ENCODE assay signal across 7 cellular contexts in the genomic region with DNA sequence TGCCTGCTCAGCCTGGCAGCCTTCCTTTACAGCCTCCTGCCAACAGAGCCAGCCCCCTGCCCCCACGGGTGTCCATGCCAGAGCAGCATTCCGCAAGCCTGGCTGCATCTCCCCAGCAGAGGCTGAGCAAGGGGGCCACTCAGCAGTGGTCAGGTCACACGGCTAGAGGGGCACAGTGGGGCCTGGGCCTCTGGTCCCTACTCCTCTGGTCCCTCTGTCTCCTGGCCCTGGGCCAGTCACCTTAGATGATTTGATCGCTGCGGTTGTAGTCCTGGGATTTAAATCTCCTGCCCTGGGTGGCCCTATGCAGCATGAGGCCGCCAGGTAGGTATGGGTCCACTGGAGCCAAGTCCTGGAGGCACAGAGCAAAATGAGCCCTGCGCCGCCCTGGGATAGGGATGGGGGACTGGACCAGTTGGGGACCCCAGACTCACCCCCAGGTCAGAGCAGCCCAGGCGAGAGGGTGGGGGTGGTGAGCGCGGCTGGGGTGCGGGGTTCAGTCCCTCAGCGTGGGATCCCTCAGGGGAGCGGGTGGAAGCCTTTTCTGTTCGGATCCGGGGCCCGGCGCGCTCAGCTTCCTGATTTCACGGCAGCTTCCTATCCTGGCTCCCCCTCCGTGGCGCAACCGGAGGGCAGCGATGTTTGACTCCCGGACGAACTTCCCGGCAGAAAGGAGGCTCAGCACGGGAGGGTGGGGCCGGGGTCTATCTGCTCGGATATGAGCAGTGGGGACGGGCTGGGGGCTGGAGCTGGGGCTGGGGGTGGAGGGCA. TPM values are rescaled to one million over a fixed set of nuclear protein-coding genes. Genes with fewer than 3 reads are reported as not detected.
DNase-seq lines count a peak whose midpoint lies in the region; ATAC-seq and TF ChIP-seq lines count a peak whose summit lies in the region.

A gene (plus strand): TSS at position 138 of the 771 bp plus-strand sequence. CDS start 4,659 bp downstream, outside the sequence.

- H4K91ac ChIP-seq in trophoblast cell (ENCODE audit: low read depth, low read length), result peak within 1 kb of the TSS; percentile 94

- peak within 1 kb of the TSS; percentile 88 for H3K4me2 ChIP-seq in trophoblast cell (ENCODE audit: low read length)

- no peaks in the 10 kb centered on the region for H3K27me3 ChIP-seq in right atrium auricular region
- H3K27me3 ChIP-seq in trophoblast cell (ENCODE audit: insufficient read depth, low read length), result no peaks in the 10 kb centered on the region

- no peak for ATAC-seq in HG02623 (IDR thresholded peaks at IDR 0.05; ENCODE audit: unreplicated experiment)

- peak within 1 kb of the TSS; percentile 91 for H4K8ac ChIP-seq in trophoblast cell (ENCODE audit: low read depth, low read length)

- peak within 1 kb of the TSS; percentile 31 for H2BK12ac ChIP-seq in trophoblast cell (ENCODE audit: low read length)

- H3K4ac ChIP-seq in trophoblast cell (ENCODE audit: low read depth, low read length), result peak within 1 kb of the TSS; percentile 84

- H4K12ac ChIP-seq in trophoblast cell (ENCODE audit: low read depth, low read length), result peak within 1 kb of the TSS; percentile 71

- H2AK5ac ChIP-seq in trophoblast cell (ENCODE audit: low read length), result peak within 1 kb of the TSS; percentile 74

- peak within 1 kb of the TSS; percentile 91 for H3K14ac ChIP-seq in trophoblast cell (ENCODE audit: low read length)

- H2BK120ac ChIP-seq in trophoblast cell (ENCODE audit: insufficient read depth, low read length, poor library complexity), result peak within 1 kb of the TSS; percentile 91

- peak within 1 kb of the TSS; percentile 85 for H3K18ac ChIP-seq in trophoblast cell (ENCODE audit: low read length)

- H2AFZ ChIP-seq in trophoblast cell (ENCODE audit: insufficient read depth, low read length, poor library complexity), result peak within 1 kb of the TSS; percentile 33

- H3K4me3 ChIP-seq in right atrium auricular region, result peak within 1 kb of the TSS; percentile 89 to 91
- H3K4me3 ChIP-seq in trophoblast cell (ENCODE audit: low read depth, low read length), result peak within 1 kb of the TSS; percentile 77

- no CpG with 5 or more reads among the region's 31 CpGs for WGBS in trophoblast cell (ENCODE audit: extremely low coverage, insufficient coverage, insufficient read length)

- H2BK5ac ChIP-seq in trophoblast cell (ENCODE audit: low read depth, low read length, poor library complexity), result peak within 1 kb of the TSS; percentile 79

- peak within 1 kb of the TSS; percentile 86 for H3K9ac ChIP-seq in trophoblast cell (ENCODE audit: low read length)

- H3K79me2 ChIP-seq in trophoblast cell (ENCODE audit: control insufficient read depth, insufficient read depth, low read length, poor library complexity), result peaks cover 10% of the 10 kb centered on the region

- H3K27ac ChIP-seq in right atrium auricular region (peak within 1 kb of the TSS; percentile 95 to 99), trophoblast cell (ENCODE audit: low read depth, low read length) (peak within 1 kb of the TSS; percentile 66)

- no peaks in the 10 kb centered on the region for H3K9me3 ChIP-seq in right atrium auricular region
- peaks cover 2% of the 10 kb centered on the region for H3K9me3 ChIP-seq in trophoblast cell (ENCODE audit: insufficient read depth, low read depth, low read length)

- peaks cover 20% of the 10 kb centered on the region for H3K79me1 ChIP-seq in trophoblast cell (ENCODE audit: low read length)

- peaks cover 0 to 75% of the 10 kb centered on the region in 2 donors for H3K4me1 ChIP-seq in right atrium auricular region
- H3K4me1 ChIP-seq in trophoblast cell (ENCODE audit: control insufficient read depth in 1 of 2, insufficient read depth in 2 of 2, low read length in 2 of 2), result peaks cover 28 to 40% of the 10 kb centered on the region in 2 experiments

- TF ChIP-seq CTCF in right atrium auricular region (IDR thresholded peaks at IDR 0.05), result no peak

- H3K23ac ChIP-seq in trophoblast cell (ENCODE audit: low read length), result peak within 1 kb of the TSS; percentile 49

- DNase-seq in GF-D8 (lab: John Stamatoyannopoulos, UW) (peak; percentile 45), LHCN-M2 (ENCODE audit: low read depth) (peak; percentile 34), anterior cingulate cortex (lab: John Stamatoyannopoulos, UW) (peak in 45 of 58 donors; percentile 34 to 83 (median 65)), right atrium auricular region (ENCODE audit: low spot score) (no peak), trophoblast cell (peak; percentile 33 to 60), T-helper 9 cell (no peak)

- H3K36me3 ChIP-seq in right atrium auricular region (peaks cover 12% of the 10 kb centered on the region), trophoblast cell (ENCODE audit: control insufficient read depth in 1 of 2, insufficient read depth in 2 of 2, low read length in 2 of 2) (peaks cover 11 to 13% of the 10 kb centered on the region in 2 experiments)

RNA-seq across cellular contexts. Expression of the gene that starts here (rescaled TPM):
- 28.9 and 33.2 TPM in 2 replicates for total RNA-seq in LHCN-M2 (2014; rRNA removed)
- 30.1 TPM for polyA plus RNA-seq in LHCN-M2 (2012)
- total RNA-seq in right atrium auricular region, result 100 to 1,000 TPM in 1 of 2 donors, 10 to 100 TPM in 1; 92.4 to 129 TPM
- 3.2 and 3.4 TPM in 2 replicates for polyA plus RNA-seq in trophoblast cell (2013)

Comparison
In these comparisons a context has a peak if more than half of its experiments do, and no peak if none do; other contexts are left out.
1. DNase-seq: peak in GF-D8 (single experiment), LHCN-M2 (single experiment), anterior cingulate cortex (45 of 58) and trophoblast cell (2 of 2); none in right atrium auricular region (single experiment) and T-helper 9 cell (single experiment).